Comparison of ENCODE assay signal across 9 cellular contexts in the genomic region with DNA sequence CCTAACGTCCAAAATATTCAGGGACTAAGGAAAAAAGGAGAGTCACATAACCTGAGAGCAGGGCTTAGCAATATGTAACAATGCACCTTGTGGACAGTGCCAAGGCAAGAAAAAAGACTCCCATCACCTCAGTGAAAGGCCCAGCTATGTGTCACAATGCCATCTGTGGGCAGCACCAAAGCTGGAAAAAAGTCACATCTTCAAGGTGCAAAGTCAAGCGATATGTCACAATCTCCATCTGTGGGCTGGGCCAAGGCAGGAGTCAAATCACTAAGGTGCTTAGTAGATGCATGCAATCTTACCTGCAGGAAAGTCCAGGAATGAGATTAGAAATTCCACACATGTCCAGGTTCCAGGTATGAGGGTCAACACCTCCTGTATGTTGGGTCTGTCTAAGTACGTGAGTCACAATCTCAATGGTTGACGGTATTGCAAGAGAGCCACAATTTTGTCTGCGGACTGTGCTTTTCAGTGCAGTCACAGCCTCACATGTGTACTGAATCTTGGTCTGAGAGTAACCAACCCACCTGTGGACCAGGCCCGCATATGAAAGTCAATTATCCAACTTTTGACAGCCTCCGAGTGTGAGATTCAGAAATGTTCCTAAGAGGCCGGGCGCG. TPM values are rescaled to one million over a fixed set of nuclear protein-coding genes. Genes with fewer than 3 reads are reported as not detected.
DNase-seq lines count a peak whose midpoint lies in the region; ATAC-seq and TF ChIP-seq lines count a peak whose summit lies in the region.
"Had no signal": no experiment of that assay in that cellular context is flagged by ENCODE, and none has a peak within 500 bp of the region (broad histone marks: within the 10 kb centered on the region; RNA-seq: fewer than 3 reads in every experiment).

No MANE protein-coding gene starts in this region.

- in situ Hi-C loops in GM13977 (cut with MboI; ENCODE audit: low pct_unique_long_range_greater_than_20kb, low sequenced_read_pairs, unreplicated experiment) = no loop called here

- TF ChIP-seq CTCF in heart left ventricle (IDR thresholded peaks at IDR 0.05) (no peak), lower lobe of right lung (IDR thresholded peaks at IDR 0.05) (no peak), upper lobe of left lung (IDR thresholded peaks at IDR 0.05) (no peak), GM13977 (IDR thresholded peaks at IDR 0.05; ENCODE audit: extremely low read depth, insufficient read depth, missing control alignments) (no peak)

- H3K36me3 ChIP-seq in heart left ventricle (peaks cover 0 to 32% (median 8%) of the 10 kb centered on the region in 9 donors), lower lobe of right lung (peaks cover 4% of the 10 kb centered on the region), upper lobe of left lung (peaks cover 0 to 6% (median 2%) of the 10 kb centered on the region in 4 donors)

- TF ChIP-seq POLR2A in heart left ventricle (IDR thresholded peaks at IDR 0.05) (no peak), upper lobe of left lung (IDR thresholded peaks at IDR 0.05) (no peak)

- H3K4me3 ChIP-seq in heart left ventricle (peak overlapping the region; percentile 59 to 96 (median 77)), lower lobe of right lung (peak overlapping the region; percentile 94), upper lobe of left lung (peak overlapping the region in 3 of 4 donors; percentile 63 to 73 (median 66))

- H3K9me3 ChIP-seq in heart left ventricle (no peaks in the 10 kb centered on the region), lower lobe of right lung (no peaks in the 10 kb centered on the region), upper lobe of left lung (no peaks in the 10 kb centered on the region)
- H3K9me3 ChIP-seq: mucosa of descending colon had no signal

- H3K4me1 ChIP-seq in heart left ventricle = peaks cover 0 to 21% (median 8%) of the 10 kb centered on the region in 12 donors
- H3K4me1 ChIP-seq in lower lobe of right lung = peaks cover 11% of the 10 kb centered on the region
- peaks cover 11 to 17% (median 12%) of the 10 kb centered on the region in 4 donors for H3K4me1 ChIP-seq in upper lobe of left lung

- no peak overlapping the region for H3K27ac ChIP-seq in heart left ventricle
- H3K27ac ChIP-seq in lower lobe of right lung = no peak overlapping the region
- H3K27ac ChIP-seq in upper lobe of left lung = peak overlapping the region in 1 of 4 donors; percentile 90

- TF ChIP-seq EP300 in upper lobe of left lung (IDR thresholded peaks at IDR 0.05) = no peak

- DNase-seq in heart left ventricle = no peak
- no peak for DNase-seq in left ventricle myocardium superior
- DNase-seq in astrocyte of the hippocampus (ENCODE audit: low read depth, low spot score) = peak; percentile 7
- no peak for DNase-seq in lower lobe of right lung
- no peak for DNase-seq in upper lobe of left lung
- no peak for DNase-seq in GM13977 (ENCODE audit: low spot score)
- DNase-seq in C1 segment of cervical spinal cord (lab: John Stamatoyannopoulos, UW) = no peak
- DNase-seq: mucosa of descending colon had no signal

- H3K27me3 ChIP-seq in heart left ventricle (no peaks in the 10 kb centered on the region), lower lobe of right lung (ENCODE audit: low read depth) (no peaks in the 10 kb centered on the region), upper lobe of left lung (no peaks in the 10 kb centered on the region)

- intact Hi-C loops in heart left ventricle (cut with DNase I) = loop anchor here in 2 of 10 donors (5.0 kb wide), 3 partner anchors 83 to 283 kb away; partner anchors contain the start of genes ZNF100 (in 1 of the 2) and ZNF257 (in 1 of the 2)
- intact Hi-C loops in left ventricle myocardium superior (cut with micrococcal nuclease) = no loop called here
- intact Hi-C loops in lower lobe of right lung (cut with DNase I) = no loop called here

- WGBS in heart left ventricle, 4 donors = 57 to 72% (median 66%) methylated on average over 10 of the region's 10 CpGs
- 48 to 65% methylated on average over 8 to 10 of the region's 10 CpGs for WGBS in upper lobe of left lung, 2 donors

- ATAC-seq in heart left ventricle (no peak), left ventricle myocardium superior (no peak), lower lobe of right lung (no peak), upper lobe of left lung (ENCODE audit: low FRiP score in 2 of 2) (no peak), HG02588 (IDR thresholded peaks at IDR 0.05; ENCODE audit: unreplicated experiment) (no peak)

RNA-seq across cellular contexts. Expression of gene ZNF43, which starts 14.8 kb away (rescaled TPM):
- total RNA-seq in heart left ventricle = 10 to 100 TPM in 2 of 9 donors, 1 to 10 TPM in 7; 3.8 to 13.8 (median 6.5) TPM
- 1 to 10 TPM; 2.6 to 3.3 TPM for polyA plus RNA-seq in heart left ventricle
- 4.4 TPM for total RNA-seq in left ventricle myocardium superior
- 14.8 TPM for total RNA-seq in lower lobe of right lung
- total RNA-seq in upper lobe of left lung = 10 to 100 TPM in 5 of 6 donors, 1 to 10 TPM in 1; 8.8 to 35.6 (median 11.6) TPM
